19 cellular contexts compared by ENCODE assay signal in genomic region chr19:7912697-7913564, GRCh38. TPM values are rescaled to one million over a fixed set of nuclear protein-coding genes. Genes with fewer than 3 reads are reported as not detected.
A peak's percentile ranks its signal among the peaks of the same experiment; 100 is the strongest.
DNase-seq lines count a peak whose midpoint lies in the region; ATAC-seq, FAIRE-seq and TF ChIP-seq lines count a peak whose summit lies in the region.
"Had no signal": no experiment of that assay in that cellular context is flagged by ENCODE, and none has a peak within 500 bp of the region (broad histone marks: within the 10 kb centered on the region; RNA-seq: fewer than 3 reads in every experiment).

No MANE protein-coding gene starts in this region.

- H3K27ac ChIP-seq in CD4-positive, alpha-beta T cell (ENCODE audit: low read depth, low read length): no peak overlapping the region
- no peak overlapping the region for H3K27ac ChIP-seq in HepG2 (ENCODE audit: extremely low read length, insufficient read depth, low read length)
- H3K27ac ChIP-seq: SJSA1 had no signal

- no peak for TF ChIP-seq EP300 in HepG2 (IDR thresholded peaks at IDR 0.05; ENCODE audit: low read depth in 2 of 2, low read length in 2 of 2)
- TF ChIP-seq EP300 in HepG2 (CRISPR knock-in tag; IDR thresholded peaks at IDR 0.05; ENCODE audit: borderline replicate concordance): no peak

- H3K4me1 Mint-ChIP-seq in CD4-positive, alpha-beta T cell (ENCODE audit: low read depth): peaks cover 14% of the 10 kb centered on the region
- H3K4me1 Mint-ChIP-seq in T-helper 17 cell: peaks cover 11% of the 10 kb centered on the region

- no peak for DNase-seq in CD4-positive, alpha-beta T cell
- DNase-seq in T-helper 17 cell: no peak
- no peak for DNase-seq in HepG2 (ENCODE audit: low spot score)
- peak; percentile 56 for DNase-seq in sciatic nerve (ENCODE audit: low spot score)
- no peak for DNase-seq in NCI-H187 treated with DMSO at 0.1 percent for 48 hours (lab: John Stamatoyannopoulos, UW)
- no peak for DNase-seq in epidermal melanocyte (ENCODE audit: insufficient read length, low spot score)
- no peak for DNase-seq in A172 (ENCODE audit: low spot score)
- no peak for DNase-seq in occipital lobe (lab: John Stamatoyannopoulos, UW)
- DNase-seq: GF-D8, NCI-H1105 treated with DMSO at 0.1 percent for 48 hours, NCI-H1694, NCI-H226, NCI-H524, NCI-H82 had no signal

- peaks cover 34% of the 10 kb centered on the region for H3K36me3 Mint-ChIP-seq in CD4-positive, alpha-beta T cell (ENCODE audit: low read depth)
- peaks cover 11% of the 10 kb centered on the region for H3K36me3 Mint-ChIP-seq in T-helper 17 cell (ENCODE audit: low read depth)

- FAIRE-seq in HepG2 (lab: Jason Lieb, UNC): no peak
- FAIRE-seq: GM19239 had no signal

- H3K27ac Mint-ChIP-seq in CD4-positive, alpha-beta T cell: no peak overlapping the region
- no peak overlapping the region for H3K27ac Mint-ChIP-seq in T-helper 17 cell

- no peaks in the 10 kb centered on the region for H3K79me2 ChIP-seq in HepG2 (ENCODE audit: insufficient read depth, low read length)

- H3K9ac ChIP-seq in HepG2 (ENCODE audit: insufficient read depth, low read depth, low read length): no peak overlapping the region

- TF ChIP-seq CTCF in CD4-positive, alpha-beta T cell (IDR thresholded peaks at IDR 0.05): no peak
- no peak for TF ChIP-seq CTCF in HepG2 (CRISPR knock-in tag; IDR thresholded peaks at IDR 0.05)

- H3K9me3 ChIP-seq in CD4-positive, alpha-beta T cell (ENCODE audit: control insufficient read depth, low read length): no peaks in the 10 kb centered on the region
- H3K9me3 ChIP-seq in T-helper 17 cell (ENCODE audit: control insufficient read depth, low read length, poor library complexity, severe bottlenecking) (no peaks in the 10 kb centered on the region), HepG2 (ENCODE audit: low read length) (no peaks in the 10 kb centered on the region)
- H3K9me3 ChIP-seq: SJSA1 had no signal

- intact Hi-C loops in CD4-positive, alpha-beta T cell (cut with DNase I, micrococcal nuclease): no loop called here
- intact Hi-C loops in HepG2 (cut with micrococcal nuclease; ENCODE audit: unreplicated experiment) (no loop called here), sciatic nerve (cut with DNase I) (loop anchor here (5.0 kb wide), 1 partner anchor 1194 kb away; the partner anchor contains the start of gene OR7G2)

- WGBS in HepG2 (ENCODE audit: low lambda C conversion rate): 97% methylated on average over 37 of the region's 39 CpGs

- no TSS peak for BruUV-seq in HepG2 (replicated peaks; lab: Mats Ljungman, UMichigan)

- peaks cover 23% of the 10 kb centered on the region for H3K27me3 Mint-ChIP-seq in CD4-positive, alpha-beta T cell
- peaks cover 6% of the 10 kb centered on the region for H3K27me3 Mint-ChIP-seq in T-helper 17 cell

- H3K9me3 Mint-ChIP-seq in CD4-positive, alpha-beta T cell: no peaks in the 10 kb centered on the region

- CTCF ChIA-PET in CD4-positive, alpha-beta T cell (lab: Charles Lee): interaction anchor here (0.6 kb wide), 1 partner anchor 668 kb away, joined by 3 read pairs; no protein-coding TSS in a partner anchor
- CTCF ChIA-PET in HepG2 (lab: Yijun Ruan, JAX; ENCODE audit: low intra/inter-chr PET ratio, low total read pairs): no interaction called here

- peak overlapping the region; percentile 7 for H3K4me3 Mint-ChIP-seq in CD4-positive, alpha-beta T cell
- peak overlapping the region; percentile 59 for H3K4me3 Mint-ChIP-seq in T-helper 17 cell

- no peak for TF ChIP-seq POLR2A in HepG2 (IDR thresholded peaks at IDR 0.05; ENCODE audit: insufficient read depth in 1 of 2, low read depth in 2 of 2, low read length in 2 of 2)

- no peak overlapping the region for H3K4me2 ChIP-seq in HepG2 (ENCODE audit: low read depth, low read length)

- H2AFZ ChIP-seq in HepG2 (ENCODE audit: low read length): no peak overlapping the region

- H3K4me3 ChIP-seq in HepG2 (replicated peaks in 1 of 3; ENCODE audit: insufficient read depth in 1 of 3, low read depth in 2 of 3, low read length in 3 of 3): no peak overlapping the region
- H3K4me3 ChIP-seq: SJSA1 had no signal

- POLR2A ChIA-PET in CD4-positive, alpha-beta T cell (lab: Charles Lee): interaction anchor here (1.0 kb wide), 1 partner anchor 9 kb away, joined by 3 read pairs; the partner anchor contains the start of gene MAP2K7
- POLR2A ChIA-PET in HepG2 (lab: Yijun Ruan, JAX): interaction anchor here (1.9 to 2.6 kb wide), 2 partner anchors 8 to 9 kb away, joined by 6 to 8 read pairs; partner anchors contain the start of genes MAP2K7 and SNAPC2

- ATAC-seq in CD4-positive, alpha-beta T cell (ENCODE audit: poor library complexity): no peak
- ATAC-seq in T-helper 17 cell: no peak
- no peak for ATAC-seq in HepG2
- ATAC-seq in sciatic nerve: no peak

- peaks cover 3% of the 10 kb centered on the region; the same call in 1 of the 2 replicates for H4K20me1 ChIP-seq in HepG2 (ENCODE audit: insufficient read depth, low read length)

- H3K27me3 ChIP-seq in CD4-positive, alpha-beta T cell (ENCODE audit: control insufficient read depth, insufficient read depth, low read length): peaks cover 26% of the 10 kb centered on the region
- H3K27me3 ChIP-seq in HepG2 (ENCODE audit: control insufficient read depth in 1 of 2, insufficient read depth in 2 of 2, low read length in 2 of 2): no peaks in the 10 kb centered on the region

- no peak for TF ChIP-seq RAD21 in HepG2 (CRISPR knock-in tag; IDR thresholded peaks at IDR 0.05)

- in situ Hi-C loops in HepG2 (cut with HindIII; ENCODE audit: extremely low pct_ligation_motif_present, low pct_unique_long_range_greater_than_20kb): no loop called here

- peaks cover 19% of the 10 kb centered on the region for H3K4me1 ChIP-seq in HepG2 (ENCODE audit: insufficient read depth, low read length)

- peaks cover 4 to 20% of the 10 kb centered on the region in 2 experiments; a peak in 3 of 5 replicates for H3K36me3 ChIP-seq in HepG2 (replicated peaks in 1 of 2; ENCODE audit: control insufficient read depth in 1 of 2, insufficient read depth in 2 of 2, low read length in 2 of 2)

RNA-seq across cellular contexts. Expression of gene TGFBR3L, which starts 1.7 kb away (rescaled TPM):
- total RNA-seq in CD4-positive, alpha-beta T cell: 1 to 10 TPM; 1.1 to 1.2 TPM
- 1 to 10 TPM; 1.4 to 1.7 TPM for total RNA-seq in T-helper 17 cell
- 0.83 and 1.0 TPM in 2 replicates for total RNA-seq in HepG2 (2016; rRNA removed; fragmentation: Illumina TruSeq; extraction: Trizol)
- 3.2 and 3.7 TPM in 2 replicates for total RNA-seq in HepG2 (2016; cell fraction: cytosol; rRNA removed; fragmentation: Illumina TruSeq; extraction: Trizol; ENCODE audit: low read depth)
- 0.56 and 1.1 TPM in 2 replicates for total RNA-seq in HepG2 (2016; cell fraction: insoluble cytoplasmic fraction; rRNA removed; fragmentation: Illumina TruSeq; extraction: Trizol)
- total RNA-seq in HepG2 (2016; cell fraction: membrane; rRNA removed; fragmentation: Illumina TruSeq; extraction: Trizol): 1.6 and 2.1 TPM in 2 replicates
- 0.81 TPM in 1 of 2 replicates, not detected in the other for total RNA-seq in HepG2 (2016; cell fraction: nucleus; rRNA removed; fragmentation: Illumina TruSeq; extraction: Trizol)
- polyA plus RNA-seq in HepG2 (2011; rRNA removed): 0.14 and 0.20 TPM in 2 replicates
- 0.25 and 0.55 TPM in 2 replicates for polyA plus RNA-seq in HepG2 (2011; cell fraction: cytosol; rRNA removed)
- 1.0 and 1.6 TPM in 2 replicates for polyA plus RNA-seq in HepG2 (2011; cell fraction: nucleus; rRNA removed)
- 0.25 and 0.69 TPM in 2 replicates for polyA plus RNA-seq in HepG2 (2012)
- 7.2 and 8.1 TPM in 2 replicates for polyA plus RNA-seq in HepG2 (2016; cell fraction: cytosol; fragmentation: Illumina TruSeq; extraction: Trizol; ENCODE audit: low read depth)
- 0.49 and 1.4 TPM in 2 replicates for polyA plus RNA-seq in HepG2 (2016; cell fraction: insoluble cytoplasmic fraction; fragmentation: Illumina TruSeq; extraction: Trizol; ENCODE audit: low read depth)
- polyA plus RNA-seq in HepG2 (2016; cell fraction: membrane; fragmentation: Illumina TruSeq; extraction: Trizol; ENCODE audit: low read depth): 4.1 and 4.2 TPM in 2 replicates
- polyA plus RNA-seq in HepG2 (2016; cell fraction: nucleus; fragmentation: Illumina TruSeq; extraction: Trizol; ENCODE audit: insufficient read depth, low read depth): 0.90 and 1.3 TPM in 2 replicates
- polyA minus RNA-seq in HepG2 (2011; rRNA and poly(A)+ RNA removed; ENCODE audit: low replicate concordance): 0.30 and 1.5 TPM in 2 replicates
- not detected in 2 replicates for polyA minus RNA-seq in HepG2 (2011; cell fraction: cytosol; rRNA and poly(A)+ RNA removed)
- polyA minus RNA-seq in HepG2 (2011; cell fraction: nucleus; rRNA and poly(A)+ RNA removed): not detected in 2 replicates
- total RNA-seq in sciatic nerve: not detected
- 0.34 TPM in 1 of 2 replicates, not detected in the other for total RNA-seq in A172 (2014; rRNA removed; shearing (Covaris generic))
- total RNA-seq in occipital lobe: not detected
- total RNA-seq: H4, SJSA1 had no signal
- polyA plus RNA-seq: AG04450; CD4-positive, alpha-beta memory T cell had no signal

RNA-seq across cellular contexts. Expression of gene SNAPC2, which starts 7.2 kb away (rescaled TPM):
- 10 to 100 TPM in 1 of 2 experiments, 1 to 10 TPM in 1; 9.9 to 10.9 TPM for total RNA-seq in CD4-positive, alpha-beta T cell
- 10 to 100 TPM; 12.6 to 16.0 TPM for total RNA-seq in T-helper 17 cell
- 9.5 and 10.2 TPM in 2 replicates for total RNA-seq in HepG2 (2016; rRNA removed; fragmentation: Illumina TruSeq; extraction: Trizol)
- 3.3 and 4.0 TPM in 2 replicates for total RNA-seq in HepG2 (2016; cell fraction: cytosol; rRNA removed; fragmentation: Illumina TruSeq; extraction: Trizol; ENCODE audit: low read depth)
- total RNA-seq in HepG2 (2016; cell fraction: insoluble cytoplasmic fraction; rRNA removed; fragmentation: Illumina TruSeq; extraction: Trizol): 8.2 and 10.9 TPM in 2 replicates
- total RNA-seq in HepG2 (2016; cell fraction: membrane; rRNA removed; fragmentation: Illumina TruSeq; extraction: Trizol): 6.9 and 7.4 TPM in 2 replicates
- 3.7 and 5.2 TPM in 2 replicates for total RNA-seq in HepG2 (2016; cell fraction: nucleus; rRNA removed; fragmentation: Illumina TruSeq; extraction: Trizol)
- polyA plus RNA-seq in HepG2 (2011; rRNA removed): 12.7 and 14.9 TPM in 2 replicates
- 8.4 and 15.7 TPM in 2 replicates for polyA plus RNA-seq in HepG2 (2011; cell fraction: cytosol; rRNA removed)
- 12.8 and 13.8 TPM in 2 replicates for polyA plus RNA-seq in HepG2 (2011; cell fraction: nucleus; rRNA removed)
- 11.7 and 16.4 TPM in 2 replicates for polyA plus RNA-seq in HepG2 (2012)
- 3.7 and 4.1 TPM in 2 replicates for polyA plus RNA-seq in HepG2 (2016; cell fraction: cytosol; fragmentation: Illumina TruSeq; extraction: Trizol; ENCODE audit: low read depth)
- polyA plus RNA-seq in HepG2 (2016; cell fraction: insoluble cytoplasmic fraction; fragmentation: Illumina TruSeq; extraction: Trizol; ENCODE audit: low read depth): 11.2 and 15.9 TPM in 2 replicates
- polyA plus RNA-seq in HepG2 (2016; cell fraction: membrane; fragmentation: Illumina TruSeq; extraction: Trizol; ENCODE audit: low read depth): 6.9 and 8.4 TPM in 2 replicates
- 13.1 and 13.7 TPM in 2 replicates for polyA plus RNA-seq in HepG2 (2016; cell fraction: nucleus; fragmentation: Illumina TruSeq; extraction: Trizol; ENCODE audit: insufficient read depth, low read depth)
- polyA minus RNA-seq in HepG2 (2011; rRNA and poly(A)+ RNA removed; ENCODE audit: low replicate concordance): 8.5 and 12.6 TPM in 2 replicates
- polyA minus RNA-seq in HepG2 (2011; cell fraction: cytosol; rRNA and poly(A)+ RNA removed): 7.2 and 7.8 TPM in 2 replicates
- polyA minus RNA-seq in HepG2 (2011; cell fraction: nucleus; rRNA and poly(A)+ RNA removed): 1.7 and 4.4 TPM in 2 replicates
- 14.9 TPM for total RNA-seq in sciatic nerve
- total RNA-seq in A172 (2014; rRNA removed; shearing (Covaris generic)): 30.6 and 44.5 TPM in 2 replicates
- 6.2 TPM for total RNA-seq in occipital lobe

RNA-seq across cellular contexts. Expression of gene MAP2K7, which starts 9.3 kb away (rescaled TPM):
- total RNA-seq in CD4-positive, alpha-beta T cell: 10 to 100 TPM; 81.7 to 82.3 TPM
- 100 to 1,000 TPM; 104 to 107 TPM for total RNA-seq in T-helper 17 cell
- 8.7 and 10.8 TPM in 2 replicates for total RNA-seq in HepG2 (2016; rRNA removed; fragmentation: Illumina TruSeq; extraction: Trizol)
- 3.9 and 4.1 TPM in 2 replicates for total RNA-seq in HepG2 (2016; cell fraction: cytosol; rRNA removed; fragmentation: Illumina TruSeq; extraction: Trizol; ENCODE audit: low read depth)
- total RNA-seq in HepG2 (2016; cell fraction: insoluble cytoplasmic fraction; rRNA removed; fragmentation: Illumina TruSeq; extraction: Trizol): 7.6 and 11.7 TPM in 2 replicates
- total RNA-seq in HepG2 (2016; cell fraction: membrane; rRNA removed; fragmentation: Illumina TruSeq; extraction: Trizol): 11.5 and 13.1 TPM in 2 replicates
- 8.3 and 8.5 TPM in 2 replicates for total RNA-seq in HepG2 (2016; cell fraction: nucleus; rRNA removed; fragmentation: Illumina TruSeq; extraction: Trizol)
- polyA plus RNA-seq in HepG2 (2011; rRNA removed): 9.0 and 14.8 TPM in 2 replicates
- 8.8 and 11.2 TPM in 2 replicates for polyA plus RNA-seq in HepG2 (2011; cell fraction: cytosol; rRNA removed)
- 42.0 and 50.6 TPM in 2 replicates for polyA plus RNA-seq in HepG2 (2011; cell fraction: nucleus; rRNA removed)
- 17.3 and 19.9 TPM in 2 replicates for polyA plus RNA-seq in HepG2 (2012)
- polyA plus RNA-seq in HepG2 (2016; cell fraction: cytosol; fragmentation: Illumina TruSeq; extraction: Trizol; ENCODE audit: low read depth): 3.9 and 4.4 TPM in 2 replicates
- 10.5 and 15.1 TPM in 2 replicates for polyA plus RNA-seq in HepG2 (2016; cell fraction: insoluble cytoplasmic fraction; fragmentation: Illumina TruSeq; extraction: Trizol; ENCODE audit: low read depth)
- polyA plus RNA-seq in HepG2 (2016; cell fraction: membrane; fragmentation: Illumina TruSeq; extraction: Trizol; ENCODE audit: low read depth): 8.5 and 10.6 TPM in 2 replicates
- polyA plus RNA-seq in HepG2 (2016; cell fraction: nucleus; fragmentation: Illumina TruSeq; extraction: Trizol; ENCODE audit: insufficient read depth, low read depth): 25.7 and 31.5 TPM in 2 replicates
- 17.6 and 23.5 TPM in 2 replicates for polyA minus RNA-seq in HepG2 (2011; rRNA and poly(A)+ RNA removed; ENCODE audit: low replicate concordance)
- 10.0 and 13.0 TPM in 2 replicates for polyA minus RNA-seq in HepG2 (2011; cell fraction: cytosol; rRNA and poly(A)+ RNA removed)
- 11.2 and 11.7 TPM in 2 replicates for polyA minus RNA-seq in HepG2 (2011; cell fraction: nucleus; rRNA and poly(A)+ RNA removed)
- 34.0 TPM for total RNA-seq in sciatic nerve
- total RNA-seq in A172 (2014; rRNA removed; shearing (Covaris generic)): 7.1 and 12.7 TPM in 2 replicates
- 6.7 TPM for total RNA-seq in occipital lobe

RNA-seq across cellular contexts. Expression of gene CTXN1, which starts 13.0 kb away (rescaled TPM):
- not detected for total RNA-seq in CD4-positive, alpha-beta T cell
- total RNA-seq in T-helper 17 cell: not detected
- 0.11 and 0.36 TPM in 2 replicates for total RNA-seq in HepG2 (2016; rRNA removed; fragmentation: Illumina TruSeq; extraction: Trizol)
- 0.35 and 0.71 TPM in 2 replicates for total RNA-seq in HepG2 (2016; cell fraction: cytosol; rRNA removed; fragmentation: Illumina TruSeq; extraction: Trizol; ENCODE audit: low read depth)
- 0.15 and 0.26 TPM in 2 replicates for total RNA-seq in HepG2 (2016; cell fraction: insoluble cytoplasmic fraction; rRNA removed; fragmentation: Illumina TruSeq; extraction: Trizol)
- total RNA-seq in HepG2 (2016; cell fraction: membrane; rRNA removed; fragmentation: Illumina TruSeq; extraction: Trizol): 0.71 and 0.83 TPM in 2 replicates
- not detected in 2 replicates for total RNA-seq in HepG2 (2016; cell fraction: nucleus; rRNA removed; fragmentation: Illumina TruSeq; extraction: Trizol)
- 0.12 TPM in 1 of 2 replicates, not detected in the other for polyA plus RNA-seq in HepG2 (2011; rRNA removed)
- 0.09 and 0.27 TPM in 2 replicates for polyA plus RNA-seq in HepG2 (2011; cell fraction: cytosol; rRNA removed)
- 0.13 and 0.17 TPM in 2 replicates for polyA plus RNA-seq in HepG2 (2011; cell fraction: nucleus; rRNA removed)
- not detected in 2 replicates for polyA plus RNA-seq in HepG2 (2012)
- polyA plus RNA-seq in HepG2 (2016; cell fraction: cytosol; fragmentation: Illumina TruSeq; extraction: Trizol; ENCODE audit: low read depth): 4.0 and 4.4 TPM in 2 replicates
- polyA plus RNA-seq in HepG2 (2016; cell fraction: insoluble cytoplasmic fraction; fragmentation: Illumina TruSeq; extraction: Trizol; ENCODE audit: low read depth): 1.2 and 1.6 TPM in 2 replicates
- 3.9 and 4.4 TPM in 2 replicates for polyA plus RNA-seq in HepG2 (2016; cell fraction: membrane; fragmentation: Illumina TruSeq; extraction: Trizol; ENCODE audit: low read depth)
- 0.75 and 1.4 TPM in 2 replicates for polyA plus RNA-seq in HepG2 (2016; cell fraction: nucleus; fragmentation: Illumina TruSeq; extraction: Trizol; ENCODE audit: insufficient read depth, low read depth)
- polyA minus RNA-seq in HepG2 (2011; rRNA and poly(A)+ RNA removed; ENCODE audit: low replicate concordance): 0.12 and 1.4 TPM in 2 replicates
- 0.62 TPM in 1 of 2 replicates, not detected in the other for polyA minus RNA-seq in HepG2 (2011; cell fraction: cytosol; rRNA and poly(A)+ RNA removed)
- polyA minus RNA-seq in HepG2 (2011; cell fraction: nucleus; rRNA and poly(A)+ RNA removed): 0.39 TPM in 1 of 2 replicates, not detected in the other
- total RNA-seq in sciatic nerve: 1.5 TPM
- 24.3 and 37.0 TPM in 2 replicates for total RNA-seq in A172 (2014; rRNA removed; shearing (Covaris generic))
- 15.4 TPM for total RNA-seq in occipital lobe
- total RNA-seq: CD4-positive, alpha-beta memory T cell; SJSA1 had no signal
- polyA plus RNA-seq: CD4-positive, alpha-beta memory T cell had no signal

RNA-seq across cellular contexts. Expression of gene LRRC8E, which starts 24.6 kb away (rescaled TPM):
- not detected for total RNA-seq in CD4-positive, alpha-beta T cell
- total RNA-seq in T-helper 17 cell: not detected
- 4.0 and 8.0 TPM in 2 replicates for total RNA-seq in HepG2 (2016; rRNA removed; fragmentation: Illumina TruSeq; extraction: Trizol)
- total RNA-seq in HepG2 (2016; cell fraction: cytosol; rRNA removed; fragmentation: Illumina TruSeq; extraction: Trizol; ENCODE audit: low read depth): 0.97 and 1.0 TPM in 2 replicates
- total RNA-seq in HepG2 (2016; cell fraction: insoluble cytoplasmic fraction; rRNA removed; fragmentation: Illumina TruSeq; extraction: Trizol): 4.0 and 9.1 TPM in 2 replicates
- 2.2 and 3.4 TPM in 2 replicates for total RNA-seq in HepG2 (2016; cell fraction: membrane; rRNA removed; fragmentation: Illumina TruSeq; extraction: Trizol)
- 7.5 and 8.2 TPM in 2 replicates for total RNA-seq in HepG2 (2016; cell fraction: nucleus; rRNA removed; fragmentation: Illumina TruSeq; extraction: Trizol)
- 10.3 and 14.6 TPM in 2 replicates for polyA plus RNA-seq in HepG2 (2011; rRNA removed)
- 6.6 and 7.8 TPM in 2 replicates for polyA plus RNA-seq in HepG2 (2011; cell fraction: cytosol; rRNA removed)
- polyA plus RNA-seq in HepG2 (2011; cell fraction: nucleus; rRNA removed): 7.6 and 8.4 TPM in 2 replicates
- 10.1 and 12.0 TPM in 2 replicates for polyA plus RNA-seq in HepG2 (2012)
- polyA plus RNA-seq in HepG2 (2016; cell fraction: cytosol; fragmentation: Illumina TruSeq; extraction: Trizol; ENCODE audit: low read depth): 0.41 and 0.42 TPM in 2 replicates
- polyA plus RNA-seq in HepG2 (2016; cell fraction: insoluble cytoplasmic fraction; fragmentation: Illumina TruSeq; extraction: Trizol; ENCODE audit: low read depth): 2.8 and 3.6 TPM in 2 replicates
- polyA plus RNA-seq in HepG2 (2016; cell fraction: membrane; fragmentation: Illumina TruSeq; extraction: Trizol; ENCODE audit: low read depth): 0.65 and 1.00 TPM in 2 replicates
- polyA plus RNA-seq in HepG2 (2016; cell fraction: nucleus; fragmentation: Illumina TruSeq; extraction: Trizol; ENCODE audit: insufficient read depth, low read depth): 8.0 and 10.3 TPM in 2 replicates
- polyA minus RNA-seq in HepG2 (2011; rRNA and poly(A)+ RNA removed; ENCODE audit: low replicate concordance): 13.5 and 26.2 TPM in 2 replicates
- 10.5 and 13.4 TPM in 2 replicates for polyA minus RNA-seq in HepG2 (2011; cell fraction: cytosol; rRNA and poly(A)+ RNA removed)
- polyA minus RNA-seq in HepG2 (2011; cell fraction: nucleus; rRNA and poly(A)+ RNA removed): 5.5 and 7.0 TPM in 2 replicates
- 0.09 TPM for total RNA-seq in sciatic nerve
- 30.8 and 33.7 TPM in 2 replicates for total RNA-seq in A172 (2014; rRNA removed; shearing (Covaris generic))
- total RNA-seq in occipital lobe: not detected
- total RNA-seq: CD4-positive, alpha-beta memory T cell had no signal
- polyA plus RNA-seq: CD4-positive, alpha-beta memory T cell had no signal
